1 cellular context compared by ENCODE assay signal in the genomic region with DNA sequence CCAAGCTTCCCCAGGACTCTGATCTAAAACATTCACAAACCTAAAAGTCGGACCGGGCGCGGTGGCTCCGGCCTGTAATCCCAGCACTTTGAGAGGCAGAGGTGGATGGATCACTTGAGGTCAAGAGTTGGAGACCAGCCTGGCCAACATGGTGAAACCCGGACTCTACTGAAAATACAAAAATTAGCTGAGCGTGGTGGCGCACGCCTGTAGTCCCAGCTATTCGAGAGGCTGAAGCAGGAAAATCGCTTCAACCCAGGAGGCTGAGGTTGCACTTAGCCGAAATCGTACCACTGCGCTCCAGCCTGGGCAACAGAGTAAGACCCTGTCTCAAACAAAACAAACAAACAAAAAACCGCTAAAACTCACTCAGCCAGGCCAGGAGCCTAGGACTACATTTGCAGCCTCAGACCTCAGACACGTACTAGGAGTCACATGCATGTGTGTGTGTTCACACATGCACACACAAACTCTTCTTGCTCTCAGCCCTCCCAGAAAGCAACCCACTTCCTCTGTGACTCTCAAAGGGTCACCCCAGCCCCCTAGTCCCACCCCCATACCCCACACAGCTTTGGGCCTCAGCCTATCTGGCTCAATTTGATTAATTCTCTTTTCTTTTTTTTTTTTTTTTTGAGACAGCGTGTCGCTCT.
TF ChIP-seq lines count a peak whose summit lies in the region.

No MANE protein-coding gene starts in this region.

TF ChIP-seq in H1, 55 proteins besides CTCF, POLR2A, EP300 and RAD21:
- TF ChIP-seq CBX5 (IDR thresholded peaks at IDR 0.05; ENCODE audit: low read depth, low read length) (no peak), SP1 (IDR thresholded peaks at IDR 0.05; ENCODE audit: low read depth, low read length) (no peak), CHD1 (IDR thresholded peaks at IDR 0.05; ENCODE audit: low read depth, low read length) (no peak), FOSL1 (IDR thresholded peaks at IDR 0.05; ENCODE audit: insufficient read depth, low read depth, low read length) (no peak), MAFK (IDR thresholded peaks at IDR 0.05; ENCODE audit: low read depth, low read length) (no peak), KDM4A (IDR thresholded peaks at IDR 0.05; ENCODE audit: low read depth, low read length, severe bottlenecking) (no peak)
- TF ChIP-seq, protein P1, sequence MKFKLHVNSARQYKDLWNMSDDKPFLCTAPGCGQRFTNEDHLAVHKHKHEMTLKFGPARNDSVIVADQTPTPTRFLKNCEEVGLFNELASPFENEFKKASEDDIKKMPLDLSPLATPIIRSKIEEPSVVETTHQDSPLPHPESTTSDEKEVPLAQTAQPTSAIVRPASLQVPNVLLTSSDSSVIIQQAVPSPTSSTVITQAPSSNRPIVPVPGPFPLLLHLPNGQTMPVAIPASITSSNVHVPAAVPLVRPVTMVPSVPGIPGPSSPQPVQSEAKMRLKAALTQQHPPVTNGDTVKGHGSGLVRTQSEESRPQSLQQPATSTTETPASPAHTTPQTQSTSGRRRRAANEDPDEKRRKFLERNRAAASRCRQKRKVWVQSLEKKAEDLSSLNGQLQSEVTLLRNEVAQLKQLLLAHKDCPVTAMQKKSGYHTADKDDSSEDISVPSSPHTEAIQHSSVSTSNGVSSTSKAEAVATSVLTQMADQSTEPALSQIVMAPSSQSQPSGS (IDR thresholded peaks at IDR 0.05; ENCODE audit: low read length): no peak
